ENCODE assay signal across 33 cellular contexts in the genomic region with DNA sequence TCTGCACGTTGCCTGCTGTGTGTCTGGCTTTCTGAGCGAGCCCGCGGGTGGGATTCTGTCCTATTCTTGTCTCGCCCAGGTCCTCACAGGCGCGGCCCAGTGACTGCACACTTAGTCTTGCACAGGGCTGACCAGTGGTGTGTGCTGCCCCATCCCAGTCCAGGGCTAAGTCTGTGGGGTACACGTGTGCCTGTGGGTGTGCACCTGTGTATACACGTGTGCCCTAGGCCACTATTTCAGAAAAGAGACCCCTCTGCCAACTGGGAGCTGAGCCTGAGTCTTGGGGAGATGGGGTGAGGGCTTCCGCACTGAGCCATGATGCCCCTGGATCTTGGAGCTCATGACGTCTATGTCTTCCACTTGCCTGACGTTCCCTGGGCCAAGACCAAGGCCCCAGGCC.
"Had no signal": no experiment of that assay in that cellular context is flagged by ENCODE, and none has a peak within 500 bp of the region (broad histone marks: within the 10 kb centered on the region; RNA-seq: fewer than 3 reads in every experiment).

No MANE protein-coding gene starts in this region.

- FAIRE-seq: astrocyte, TTC549 had no signal

- H3K27ac Mint-ChIP-seq: activated B cell treated with CpG ODN at 0.5 μM for 24 hours; activated CD4-positive, alpha-beta memory T cell treated with anti-CD3 and anti-CD28 coated beads, Interleukin-2, amount 10 ng/mL, durations not matched to agents 7 days and 5 days; activated CD4-positive, alpha-beta T cell treated with anti-CD3 and anti-CD28 coated beads, Interleukin-2, amount 10 ng/mL, durations not matched to agents 7 days and 5 days; activated CD8-positive, alpha-beta memory T cell treated with anti-CD3 and anti-CD28 coated beads, Interleukin-2, amount 10 ng/mL, durations not matched to agents 7 days and 5 days; activated CD8-positive, alpha-beta T cell treated with anti-CD3 and anti-CD28 coated beads, Interleukin-2, amount 10 ng/mL, durations not matched to agents 7 days and 5 days; activated naive CD4-positive, alpha-beta T cell treated with anti-CD3 and anti-CD28 coated beads, Interleukin-2, amount 10 ng/mL, durations not matched to agents 7 days and 5 days; activated naive CD4-positive, alpha-beta T cell treated with anti-CD3 and anti-CD28 coated beads, Interleukin-2, amount 50 U/mL, for 24 hours; activated naive CD8-positive, alpha-beta T cell; activated naive CD8-positive, alpha-beta T cell treated with anti-CD3 and anti-CD28 coated beads, Interleukin-2, amount 10 ng/mL, durations not matched to agents 7 days and 5 days; activated naive CD8-positive, alpha-beta T cell treated with anti-CD3 and anti-CD28 coated beads, Interleukin-2, amount 50 U/mL, for 24 hours; activated T-cell treated with anti-CD3 and anti-CD28 coated beads, Interleukin-2, amount 50 U/mL, for 24 hours; activated T-helper 2 cell treated with anti-CD3 and anti-CD28 coated beads, Interferon-gamma antibody, Interleukin-2, Interleukin-4, amounts not matched to agents 10 μg/mL and 5 μg/mL and 100 μg/mL, durations not matched to agents 14 hours and 24 hours and 36 hours; T-helper 1 cell treated with Interleukin-12 subunit alpha and Interleukin-12 subunit beta and Interleukin-4 antibody, amounts not matched to agents 30 μg/mL and 1 μg/mL, for 36 hours; T-helper 2 cell treated with Interferon-gamma antibody and Interleukin-4, amounts not matched to agents 5 μg/mL and 100 μg/mL, for 36 hours had no signal

- H3K4me3 ChIP-seq: body of pancreas, breast epithelium had no signal

- H3K36me3 Mint-ChIP-seq: activated CD8-positive, alpha-beta memory T cell treated with anti-CD3 and anti-CD28 coated beads, Interleukin-2, amount 10 ng/mL, durations not matched to agents 7 days and 5 days; activated naive CD4-positive, alpha-beta T cell treated with anti-CD3 and anti-CD28 coated beads, Interleukin-2, amount 10 ng/mL, durations not matched to agents 7 days and 5 days; activated naive CD4-positive, alpha-beta T cell treated with anti-CD3 and anti-CD28 coated beads, Interleukin-2, amount 50 U/mL, for 24 hours; activated naive CD8-positive, alpha-beta T cell; activated naive CD8-positive, alpha-beta T cell treated with anti-CD3 and anti-CD28 coated beads, Interleukin-2, amount 10 ng/mL, durations not matched to agents 7 days and 5 days had no signal

- H3K9me3 ChIP-seq: body of pancreas, breast epithelium had no signal

- H3K36me3 ChIP-seq: brain microvascular endothelial cell, breast epithelium had no signal

- H3K27ac ChIP-seq: body of pancreas, VCaP had no signal

- H3K9me3 Mint-ChIP-seq: activated B cell treated with CpG ODN at 0.5 μM for 24 hours; activated CD4-positive, alpha-beta memory T cell treated with anti-CD3 and anti-CD28 coated beads, Interleukin-2, amount 10 ng/mL, durations not matched to agents 7 days and 5 days; activated CD4-positive, alpha-beta T cell treated with anti-CD3 and anti-CD28 coated beads, Interleukin-2, amount 10 ng/mL, durations not matched to agents 7 days and 5 days; activated naive CD4-positive, alpha-beta T cell treated with anti-CD3 and anti-CD28 coated beads, Interleukin-2, amount 10 ng/mL, durations not matched to agents 7 days and 5 days; activated naive CD4-positive, alpha-beta T cell treated with anti-CD3 and anti-CD28 coated beads, Interleukin-2, amount 50 U/mL, for 24 hours; activated naive CD8-positive, alpha-beta T cell treated with anti-CD3 and anti-CD28 coated beads, Interleukin-2, amount 10 ng/mL, durations not matched to agents 7 days and 5 days; activated naive CD8-positive, alpha-beta T cell treated with anti-CD3 and anti-CD28 coated beads, Interleukin-2, amount 50 U/mL, for 24 hours; activated T-cell treated with anti-CD3 and anti-CD28 coated beads, Interleukin-2, amount 50 U/mL, for 24 hours; activated T-helper 2 cell treated with anti-CD3 and anti-CD28 coated beads, Interferon-gamma antibody, Interleukin-2, Interleukin-4, amounts not matched to agents 10 μg/mL and 5 μg/mL and 100 μg/mL, durations not matched to agents 14 hours and 24 hours and 36 hours; T-helper 1 cell treated with Interleukin-12 subunit alpha and Interleukin-12 subunit beta and Interleukin-4 antibody, amounts not matched to agents 30 μg/mL and 1 μg/mL, for 36 hours; T-helper 2 cell treated with Interferon-gamma antibody and Interleukin-4, amounts not matched to agents 5 μg/mL and 100 μg/mL, for 36 hours had no signal

- DNase-seq: activated B cell treated with CpG ODN at 0.5 μM for 24 hours; activated CD4-positive, alpha-beta memory T cell treated with anti-CD3 and anti-CD28 coated beads, Interleukin-2, amount 10 ng/mL, durations not matched to agents 7 days and 5 days; activated CD4-positive, alpha-beta T cell treated with anti-CD3 and anti-CD28 coated beads for 4 hours; activated CD4-positive, alpha-beta T cell treated with anti-CD3 and anti-CD28 coated beads, Interleukin-2, amount 10 ng/mL, durations not matched to agents 7 days and 5 days; activated CD4-positive, alpha-beta T cell treated with anti-CD3 and anti-CD28 coated beads, Interleukin-2, amount 50 U/mL, for 48 hours; activated CD4-positive, CD25-positive, alpha-beta regulatory T cell treated with anti-CD3 and anti-CD28 coated beads, Interleukin-2, amount 50 U/mL, for 72 hours; activated CD8-positive, alpha-beta memory T cell treated with anti-CD3 and anti-CD28 coated beads for 24 hours; activated CD8-positive, alpha-beta memory T cell treated with anti-CD3 and anti-CD28 coated beads, Interleukin-2, amount 10 ng/mL, durations not matched to agents 7 days and 5 days; activated CD8-positive, alpha-beta memory T cell treated with anti-CD3 and anti-CD28 coated beads, Interleukin-2, amount 50 U/mL, for 48 hours; activated CD8-positive, alpha-beta T cell treated with anti-CD3 and anti-CD28 coated beads, Interleukin-2, amount 10 ng/mL, durations not matched to agents 7 days and 5 days; activated effector memory CD4-positive, alpha-beta T cell treated with Interleukin-2 at 50 U/mL for 16 hours; activated gamma-delta T cell; activated naive CD4-positive, alpha-beta T cell treated with anti-CD3 and anti-CD28 coated beads, Interleukin-2, amount 10 ng/mL, durations not matched to agents 7 days and 5 days; activated naive CD4-positive, alpha-beta T cell treated with Interleukin-2 at 50 U/mL for 16 hours; activated naive CD8-positive, alpha-beta T cell treated with anti-CD3 and anti-CD28 coated beads, Interleukin-2, amount 10 ng/mL, durations not matched to agents 7 days and 5 days; activated naive CD8-positive, alpha-beta T cell treated with anti-CD3 and anti-CD28 coated beads, Interleukin-2, amount 50 U/mL, for 24 hours; activated T-cell treated with anti-CD3 and anti-CD28 coated beads, Interleukin-2, amount 50 U/mL, for 24 hours; activated T-cell treated with anti-CD3 and anti-CD28 coated beads, Interleukin-2, amount 50 U/mL, for 48 hours; aorta; body of pancreas; brain microvascular endothelial cell; central memory CD4-positive, alpha-beta T cell; T-helper 2 cell; T-helper 9 cell had no signal

- H3K4me3 Mint-ChIP-seq: activated B cell treated with CpG ODN at 0.5 μM for 24 hours; activated CD4-positive, alpha-beta memory T cell treated with anti-CD3 and anti-CD28 coated beads, Interleukin-2, amount 10 ng/mL, durations not matched to agents 7 days and 5 days; activated CD4-positive, alpha-beta T cell treated with anti-CD3 and anti-CD28 coated beads, Interleukin-2, amount 10 ng/mL, durations not matched to agents 7 days and 5 days; activated CD8-positive, alpha-beta memory T cell treated with anti-CD3 and anti-CD28 coated beads, Interleukin-2, amount 10 ng/mL, durations not matched to agents 7 days and 5 days; activated CD8-positive, alpha-beta T cell treated with anti-CD3 and anti-CD28 coated beads, Interleukin-2, amount 10 ng/mL, durations not matched to agents 7 days and 5 days; activated naive CD4-positive, alpha-beta T cell treated with anti-CD3 and anti-CD28 coated beads, Interleukin-2, amount 10 ng/mL, durations not matched to agents 7 days and 5 days; activated naive CD4-positive, alpha-beta T cell treated with anti-CD3 and anti-CD28 coated beads, Interleukin-2, amount 50 U/mL, for 24 hours; activated naive CD8-positive, alpha-beta T cell; activated naive CD8-positive, alpha-beta T cell treated with anti-CD3 and anti-CD28 coated beads, Interleukin-2, amount 10 ng/mL, durations not matched to agents 7 days and 5 days; activated naive CD8-positive, alpha-beta T cell treated with anti-CD3 and anti-CD28 coated beads, Interleukin-2, amount 50 U/mL, for 24 hours; activated T-cell treated with anti-CD3 and anti-CD28 coated beads, Interleukin-2, amount 50 U/mL, for 24 hours; T-helper 1 cell treated with Interleukin-12 subunit alpha and Interleukin-12 subunit beta and Interleukin-4 antibody, amounts not matched to agents 30 μg/mL and 1 μg/mL, for 36 hours; T-helper 2 cell treated with Interferon-gamma antibody and Interleukin-4, amounts not matched to agents 5 μg/mL and 100 μg/mL, for 36 hours had no signal

- H3K27me3 ChIP-seq: body of pancreas, brain microvascular endothelial cell, breast epithelium had no signal

- H3K27me3 Mint-ChIP-seq: activated CD4-positive, alpha-beta memory T cell treated with anti-CD3 and anti-CD28 coated beads, Interleukin-2, amount 10 ng/mL, durations not matched to agents 7 days and 5 days; activated CD4-positive, alpha-beta T cell treated with anti-CD3 and anti-CD28 coated beads, Interleukin-2, amount 10 ng/mL, durations not matched to agents 7 days and 5 days; activated CD8-positive, alpha-beta memory T cell treated with anti-CD3 and anti-CD28 coated beads, Interleukin-2, amount 10 ng/mL, durations not matched to agents 7 days and 5 days had no signal
